In genomic region chr4:114758066-114758465, GRCh38 we compare ENCODE assay signal across 24 cellular contexts.
DNase-seq lines count a peak whose midpoint lies in the region; ATAC-seq and TF ChIP-seq lines count a peak whose summit lies in the region.
"Had no signal": no experiment of that assay in that cellular context is flagged by ENCODE, and none has a peak within 500 bp of the region (broad histone marks: within the 10 kb centered on the region; RNA-seq: fewer than 3 reads in every experiment).

No MANE protein-coding gene starts in this region.

- H3K9ac ChIP-seq in endodermal cell (ENCODE audit: extremely low read depth, low read length, poor library complexity, severe bottlenecking), result no peak overlapping the region
- H3K9ac ChIP-seq: BLaER1 treated with 17β-estradiol and CSF1 and Interleukin-3, amounts not matched to agents 10 nM and 100 nM had no signal

- H3K27me3 ChIP-seq in neuron (ENCODE audit: insufficient read depth, low read length) (no peaks in the 10 kb centered on the region), endodermal cell (ENCODE audit: control insufficient read depth, insufficient read depth, low read length, poor library complexity, severe bottlenecking) (no peaks in the 10 kb centered on the region)
- H3K27me3 ChIP-seq: BE2C; BLaER1 treated with 17β-estradiol and CSF1 and Interleukin-3, amounts not matched to agents 10 nM and 100 nM had no signal

- WGBS in endodermal cell (ENCODE audit: insufficient coverage in 1 of 2, insufficient read length in 1 of 2), 2 experiments, result 91 to 92% methylated on average over 2 of the region's 2 CpGs

- peak; percentile 5 for DNase-seq in foreskin melanocyte
- DNase-seq in inferior parietal cortex (ENCODE audit: extremely low spot score), result peak; percentile 10
- no peak for DNase-seq in substantia nigra (lab: John Stamatoyannopoulos, UW)
- DNase-seq in endodermal cell, result no peak
- DNase-seq in left lobe of liver (ENCODE audit: low spot score), result no peak
- DNase-seq: 8988T; ACHN; AML-193; BE2C; CD4-positive, alpha-beta T cell; CD8-positive, alpha-beta memory T cell; DMS 273 treated with DMSO at 0.1 percent for 48 hours; DMS79; EL; GDM1; GOT3; HFFc6 had no signal

- no peaks in the 10 kb centered on the region for H3K9me3 Mint-ChIP-seq in endodermal cell
- H3K9me3 Mint-ChIP-seq: CD14-positive monocyte; CD4-positive, alpha-beta T cell; CD8-positive, alpha-beta memory T cell had no signal

- no peaks in the 10 kb centered on the region for H3K36me3 ChIP-seq in neuron (ENCODE audit: insufficient read depth, low read length)
- H3K36me3 ChIP-seq in endodermal cell (ENCODE audit: control insufficient read depth, insufficient read depth, low read length), result no peaks in the 10 kb centered on the region
- H3K36me3 ChIP-seq: BE2C; BLaER1 treated with 17β-estradiol and CSF1 and Interleukin-3, amounts not matched to agents 10 nM and 100 nM; HAP-1 had no signal

- no peaks in the 10 kb centered on the region for H3K27me3 Mint-ChIP-seq in endodermal cell (ENCODE audit: insufficient read depth)
- H3K27me3 Mint-ChIP-seq: CD4-positive, alpha-beta T cell; CD8-positive, alpha-beta memory T cell had no signal

- H3K27ac ChIP-seq in substantia nigra (ENCODE audit: low read depth, low read length, poor library complexity, severe bottlenecking) (peak overlapping the region; percentile 30), endodermal cell (ENCODE audit: low read depth, low read length) (no peak overlapping the region)
- H3K27ac ChIP-seq: A549; BLaER1 treated with 17β-estradiol and CSF1 and Interleukin-3, amounts not matched to agents 10 nM and 100 nM had no signal

- no peaks in the 10 kb centered on the region for H3K9me3 ChIP-seq in neuron (ENCODE audit: low read length)
- H3K9me3 ChIP-seq in endodermal cell (ENCODE audit: control insufficient read depth, low read length), result no peaks in the 10 kb centered on the region
- H3K9me3 ChIP-seq: A549; BE2C; BLaER1 treated with 17β-estradiol and CSF1 and Interleukin-3, amounts not matched to agents 10 nM and 100 nM; HAP-1 had no signal

- H3K4me1 Mint-ChIP-seq in endodermal cell, result peaks cover 3% of the 10 kb centered on the region
- H3K4me1 Mint-ChIP-seq: CD14-positive monocyte; CD8-positive, alpha-beta memory T cell had no signal

- TF ChIP-seq CTCF in endodermal cell (conservative IDR thresholded peaks at IDR 0.05), result no peak

- no peak overlapping the region for H3K27ac Mint-ChIP-seq in endodermal cell
- H3K27ac Mint-ChIP-seq: CD14-positive monocyte; CD4-positive, alpha-beta T cell; CD8-positive, alpha-beta memory T cell; HFFc6 had no signal

- H2AFZ ChIP-seq in neuron (ENCODE audit: low read depth, low read length), result peak overlapping the region; percentile 16

- H3K4me1 ChIP-seq in neuron (ENCODE audit: insufficient read depth, low read length) (peaks cover 3% of the 10 kb centered on the region), endodermal cell (ENCODE audit: control insufficient read depth, insufficient read depth, low read length) (no peaks in the 10 kb centered on the region)
- H3K4me1 ChIP-seq: A549; BE2C; BLaER1 treated with 17β-estradiol and CSF1 and Interleukin-3, amounts not matched to agents 10 nM and 100 nM had no signal

- H3K4me3 ChIP-seq in neuron (ENCODE audit: low read length) (no peak overlapping the region), endodermal cell (ENCODE audit: low read length) (no peak overlapping the region)
- H3K4me3 ChIP-seq: A549; BLaER1 treated with 17β-estradiol and CSF1 and Interleukin-3, amounts not matched to agents 10 nM and 100 nM; GM12878; HAP-1 had no signal

- no peaks in the 10 kb centered on the region for H3K36me3 Mint-ChIP-seq in endodermal cell (ENCODE audit: low read depth)
- H3K36me3 Mint-ChIP-seq: CD14-positive monocyte; CD8-positive, alpha-beta memory T cell had no signal

- ATAC-seq in GM18861 (IDR thresholded peaks at IDR 0.05; ENCODE audit: unreplicated experiment) (no peak), left lobe of liver (no peak)
- ATAC-seq: A549, GM12878 had no signal

- no peak overlapping the region for H3K4me3 Mint-ChIP-seq in endodermal cell
- H3K4me3 Mint-ChIP-seq: CD14-positive monocyte; CD4-positive, alpha-beta T cell; CD8-positive, alpha-beta memory T cell; HFFc6 had no signal

Comparison
In these comparisons a context has a peak if more than half of its experiments do, and no peak if none do; other contexts are left out.
1. DNase-seq: peak in foreskin melanocyte (single experiment) and inferior parietal cortex (single experiment); none in substantia nigra (0 of 49), endodermal cell (single experiment) and left lobe of liver (single experiment).